ENCODE assay signal across 20 cellular contexts in genomic region chr3:2392981-2393380, GRCh38.
"Had no signal": no experiment of that assay in that cellular context is flagged by ENCODE, and none has a peak within 500 bp of the region (broad histone marks: within the 10 kb centered on the region; RNA-seq: fewer than 3 reads in every experiment).

No MANE protein-coding gene starts in this region.

- H3K27me3 Mint-ChIP-seq: activated B cell treated with CpG ODN at 0.5 μM for 24 hours; activated CD4-positive, alpha-beta T cell treated with anti-CD3 and anti-CD28 coated beads, Interleukin-2, amount 10 ng/mL, durations not matched to agents 7 days and 5 days; activated naive CD8-positive, alpha-beta T cell treated with anti-CD3 and anti-CD28 coated beads, Interleukin-2, amount 50 U/mL, for 24 hours; stimulated activated naive CD8-positive, alpha-beta T cell treated with anti-CD3 and anti-CD28 coated beads, Interleukin-15, Interleukin-2, amounts not matched to agents 100 ng/mL and 50 ng/mL, for 24 hours had no signal

- H3K4me1 Mint-ChIP-seq: activated B cell treated with CpG ODN at 0.5 μM for 24 hours; activated CD4-positive, alpha-beta T cell treated with anti-CD3 and anti-CD28 coated beads, Interleukin-2, amount 10 ng/mL, durations not matched to agents 7 days and 5 days; activated naive CD8-positive, alpha-beta T cell treated with anti-CD3 and anti-CD28 coated beads, Interleukin-2, amount 50 U/mL, for 24 hours had no signal

- H3K4me3 ChIP-seq: ascending aorta, cardiac muscle cell, esophagus squamous epithelium, lung, prostate gland, suprapubic skin had no signal

- DNase-seq: activated B cell treated with CpG ODN at 0.5 μM for 24 hours; activated CD4-positive, alpha-beta T cell treated with anti-CD3 and anti-CD28 coated beads, Interleukin-2, amount 10 ng/mL, durations not matched to agents 7 days and 5 days; activated CD8-positive, alpha-beta memory T cell treated with anti-CD3 and anti-CD28 coated beads for 24 hours; activated naive CD4-positive, alpha-beta T cell treated with anti-CD3 and anti-CD28 coated beads for 36 hours; activated naive CD8-positive, alpha-beta T cell treated with anti-CD3 and anti-CD28 coated beads, Interleukin-2, amount 50 U/mL, for 24 hours; esophagus squamous epithelium; glutamatergic neuron; hypothalamus; left cardiac atrium; trophoblast cell had no signal

- FAIRE-seq: colon had no signal

- H3K9me3 Mint-ChIP-seq: activated CD4-positive, alpha-beta T cell treated with anti-CD3 and anti-CD28 coated beads, Interleukin-2, amount 10 ng/mL, durations not matched to agents 7 days and 5 days; activated naive CD8-positive, alpha-beta T cell treated with anti-CD3 and anti-CD28 coated beads, Interleukin-2, amount 50 U/mL, for 24 hours; stimulated activated naive CD8-positive, alpha-beta T cell treated with anti-CD3 and anti-CD28 coated beads, Interleukin-15, Interleukin-2, amounts not matched to agents 100 ng/mL and 50 ng/mL, for 24 hours; T-helper 1 cell treated with Interleukin-12 subunit alpha and Interleukin-12 subunit beta and Interleukin-4 antibody, amounts not matched to agents 30 μg/mL and 1 μg/mL, for 36 hours had no signal

- H3K27me3 ChIP-seq: ascending aorta, cardiac muscle cell, esophagus squamous epithelium, suprapubic skin had no signal

- ATAC-seq: activated naive CD8-positive, alpha-beta T cell treated with anti-CD3 and anti-CD28 coated beads, Interleukin-2, amount 50 U/mL, for 24 hours; left cardiac atrium; sciatic nerve had no signal

- H3K4me3 Mint-ChIP-seq: activated B cell treated with CpG ODN at 0.5 μM for 24 hours; activated CD4-positive, alpha-beta T cell treated with anti-CD3 and anti-CD28 coated beads, Interleukin-2, amount 10 ng/mL, durations not matched to agents 7 days and 5 days; activated naive CD4-positive, alpha-beta T cell treated with anti-CD3 and anti-CD28 coated beads for 36 hours; activated naive CD8-positive, alpha-beta T cell treated with anti-CD3 and anti-CD28 coated beads, Interleukin-2, amount 50 U/mL, for 24 hours; mesothelial cell of epicardium; stimulated activated naive CD8-positive, alpha-beta T cell treated with anti-CD3 and anti-CD28 coated beads, Interleukin-15, Interleukin-2, amounts not matched to agents 100 ng/mL and 50 ng/mL, for 24 hours; T-helper 1 cell treated with Interleukin-12 subunit alpha and Interleukin-12 subunit beta and Interleukin-4 antibody, amounts not matched to agents 30 μg/mL and 1 μg/mL, for 36 hours had no signal

- H3K27ac Mint-ChIP-seq: activated B cell treated with CpG ODN at 0.5 μM for 24 hours; activated CD4-positive, alpha-beta T cell treated with anti-CD3 and anti-CD28 coated beads, Interleukin-2, amount 10 ng/mL, durations not matched to agents 7 days and 5 days; activated naive CD4-positive, alpha-beta T cell treated with anti-CD3 and anti-CD28 coated beads for 36 hours; activated naive CD8-positive, alpha-beta T cell treated with anti-CD3 and anti-CD28 coated beads, Interleukin-2, amount 50 U/mL, for 24 hours; mesothelial cell of epicardium; stimulated activated naive CD8-positive, alpha-beta T cell treated with anti-CD3 and anti-CD28 coated beads, Interleukin-15, Interleukin-2, amounts not matched to agents 100 ng/mL and 50 ng/mL, for 24 hours; T-helper 1 cell treated with Interleukin-12 subunit alpha and Interleukin-12 subunit beta and Interleukin-4 antibody, amounts not matched to agents 30 μg/mL and 1 μg/mL, for 36 hours had no signal

- H3K36me3 ChIP-seq: ascending aorta, cardiac muscle cell, esophagus squamous epithelium, prostate gland, suprapubic skin had no signal
